20 cellular contexts compared by ENCODE assay signal in genomic region chr19:52230685-52231084, GRCh38. TPM values are rescaled to one million over a fixed set of nuclear protein-coding genes. Genes with fewer than 3 reads are reported as not detected.
DNase-seq lines count a peak whose midpoint lies in the region; ATAC-seq and TF ChIP-seq lines count a peak whose summit lies in the region.
"Had no signal": no experiment of that assay in that cellular context is flagged by ENCODE, and none has a peak within 500 bp of the region (broad histone marks: within the 10 kb centered on the region; RNA-seq: fewer than 3 reads in every experiment).

No MANE protein-coding gene starts in this region.

- H3K4me3 Mint-ChIP-seq in T-cell (no peak overlapping the region), glutamatergic neuron (ENCODE audit: unreplicated experiment) (no peak overlapping the region)
- no peak overlapping the region for H3K4me3 Mint-ChIP-seq in stimulated activated naive CD8-positive, alpha-beta T cell treated with anti-CD3 and anti-CD28 coated beads, Interleukin-15, Interleukin-2, amounts not matched to agents 100 ng/mL and 50 ng/mL, for 24 hours
- H3K4me3 Mint-ChIP-seq: nephron had no signal

- ATAC-seq in left cardiac atrium (no peak), T-cell (replicated peaks in 1 of 4) (peak in 1 of 4 experiments; percentile 5), GM19035 (IDR thresholded peaks at IDR 0.05; ENCODE audit: unreplicated experiment) (no peak)

- POLR2A ChIA-PET in T-cell (lab: Charles Lee), result no interaction called here

- CTCF ChIA-PET in T-cell (lab: Charles Lee), result no interaction called here

- no peaks in the 10 kb centered on the region for H3K9me3 Mint-ChIP-seq in T-cell
- peaks cover 3% of the 10 kb centered on the region for H3K9me3 Mint-ChIP-seq in glutamatergic neuron (ENCODE audit: unreplicated experiment)
- H3K9me3 Mint-ChIP-seq in stimulated activated naive CD8-positive, alpha-beta T cell treated with anti-CD3 and anti-CD28 coated beads, Interleukin-15, Interleukin-2, amounts not matched to agents 100 ng/mL and 50 ng/mL, for 24 hours, result no peaks in the 10 kb centered on the region
- H3K9me3 Mint-ChIP-seq: nephron had no signal

- TF ChIP-seq CTCF in cardiac muscle cell (IDR thresholded peaks at IDR 0.05; ENCODE audit: low read depth, low read length) (no peak), glutamatergic neuron (IDR thresholded peaks at IDR 0.05; ENCODE audit: partially characterized antibody, unreplicated experiment) (no peak)

- H3K4me3 ChIP-seq in cardiac muscle cell, result no peak overlapping the region
- H3K4me3 ChIP-seq: heart left ventricle, lung had no signal

- H3K4me1 ChIP-seq in cardiac muscle cell (ENCODE audit: low read depth), result no peaks in the 10 kb centered on the region
- H3K4me1 ChIP-seq: heart left ventricle had no signal

- H3K36me3 Mint-ChIP-seq in T-cell (peaks cover 20% of the 10 kb centered on the region), glutamatergic neuron (ENCODE audit: unreplicated experiment) (peaks cover 13% of the 10 kb centered on the region)
- H3K36me3 Mint-ChIP-seq in stimulated activated naive CD8-positive, alpha-beta T cell treated with anti-CD3 and anti-CD28 coated beads, Interleukin-15, Interleukin-2, amounts not matched to agents 100 ng/mL and 50 ng/mL, for 24 hours (ENCODE audit: low read depth), result peaks cover 43% of the 10 kb centered on the region

- intact Hi-C loops in left cardiac atrium (cut with DNase I), result no loop called here

- no peak for DNase-seq in cardiac muscle cell (ENCODE audit: low read depth in 1 of 2, low spot score in 1 of 2)
- DNase-seq in left cardiac atrium, result no peak
- DNase-seq in T-cell, result no peak
- no peak for DNase-seq in glutamatergic neuron
- DNase-seq in T1000 (lab: John Stamatoyannopoulos, UW), result no peak
- DNase-seq in occipital lobe (lab: John Stamatoyannopoulos, UW), result no peak
- DNase-seq: activated CD4-positive, alpha-beta T cell treated with anti-CD3 and anti-CD28 coated beads for 1 hour; activated CD8-positive, alpha-beta memory T cell treated with anti-CD3 and anti-CD28 coated beads, Interleukin-2, amount 50 U/mL, for 4 hours; GOT3; NCI-H1105 treated with DMSO at 0.1 percent for 48 hours; NCI-H524; RPMI8226; SK-N-SH; stimulated activated CD4-positive, alpha-beta T cell treated with anti-CD3 and anti-CD28 coated beads, Interleukin-4, amount 100 ng/mL, for 4 hours; T-helper 9 cell had no signal

- H3K36me3 ChIP-seq in cardiac muscle cell, result peaks cover 19% of the 10 kb centered on the region

- H3K27me3 ChIP-seq in cardiac muscle cell, result no peaks in the 10 kb centered on the region
- H3K27me3 ChIP-seq: heart left ventricle had no signal

- H3K27ac Mint-ChIP-seq in T-cell, result peak overlapping the region; percentile 24 to 48
- peak overlapping the region; percentile 24 for H3K27ac Mint-ChIP-seq in glutamatergic neuron (ENCODE audit: unreplicated experiment)
- H3K27ac Mint-ChIP-seq in stimulated activated naive CD8-positive, alpha-beta T cell treated with anti-CD3 and anti-CD28 coated beads, Interleukin-15, Interleukin-2, amounts not matched to agents 100 ng/mL and 50 ng/mL, for 24 hours, result peak overlapping the region; percentile 57
- H3K27ac Mint-ChIP-seq: nephron had no signal

- no peaks in the 10 kb centered on the region for H3K27me3 Mint-ChIP-seq in T-cell
- H3K27me3 Mint-ChIP-seq in glutamatergic neuron (ENCODE audit: unreplicated experiment), result peaks cover 2% of the 10 kb centered on the region
- H3K27me3 Mint-ChIP-seq in stimulated activated naive CD8-positive, alpha-beta T cell treated with anti-CD3 and anti-CD28 coated beads, Interleukin-15, Interleukin-2, amounts not matched to agents 100 ng/mL and 50 ng/mL, for 24 hours, result no peaks in the 10 kb centered on the region

- H3K4me1 Mint-ChIP-seq in T-cell, result no peaks in the 10 kb centered on the region
- H3K4me1 Mint-ChIP-seq in glutamatergic neuron (ENCODE audit: low read depth, unreplicated experiment), result peaks cover 4% of the 10 kb centered on the region
- peaks cover 20% of the 10 kb centered on the region for H3K4me1 Mint-ChIP-seq in stimulated activated naive CD8-positive, alpha-beta T cell treated with anti-CD3 and anti-CD28 coated beads, Interleukin-15, Interleukin-2, amounts not matched to agents 100 ng/mL and 50 ng/mL, for 24 hours (ENCODE audit: low read depth)
- H3K4me1 Mint-ChIP-seq: nephron had no signal

- H3K27ac ChIP-seq in cardiac muscle cell, result peak overlapping the region; percentile 72
- H3K27ac ChIP-seq: heart left ventricle had no signal

- no peaks in the 10 kb centered on the region for H3K9me3 ChIP-seq in cardiac muscle cell (ENCODE audit: low read depth)
- H3K9me3 ChIP-seq: heart left ventricle, SK-N-SH had no signal

RNA-seq across cellular contexts. Expression of gene ZNF766, which starts 38.7 kb away (rescaled TPM):
- total RNA-seq in cardiac muscle cell (8.4 and 10.9 TPM in 2 replicates), left cardiac atrium (10 to 100 TPM; 12.5 to 14.1 TPM), T-cell (10 to 100 TPM; 40.3 to 46.6 (median 42.0) TPM), glutamatergic neuron (ENCODE audit: unreplicated experiment) (29.9 TPM), occipital lobe (19.8 TPM)
- polyA plus RNA-seq in cardiac muscle cell, result 26.5 and 27.9 TPM in 2 replicates

RNA-seq across cellular contexts. Expression of gene PPP2R1A, which starts 40.8 kb away (rescaled TPM):
- total RNA-seq in cardiac muscle cell, result 641 and 821 TPM in 2 replicates
- 724 and 813 TPM in 2 replicates for polyA plus RNA-seq in cardiac muscle cell
- total RNA-seq in left cardiac atrium, result 100 to 1,000 TPM; 276 to 389 TPM
- 100 to 1,000 TPM; 177 to 203 (median 191) TPM for total RNA-seq in T-cell
- 311 TPM for total RNA-seq in glutamatergic neuron (ENCODE audit: unreplicated experiment)
- total RNA-seq in occipital lobe, result 255 TPM

RNA-seq across cellular contexts. Expression of gene ZNF836, which starts 59.3 kb away (rescaled TPM):
- 9.4 and 13.1 TPM in 2 replicates for total RNA-seq in cardiac muscle cell
- polyA plus RNA-seq in cardiac muscle cell, result 7.3 and 10.8 TPM in 2 replicates
- 10 to 100 TPM in 1 of 2 donors, 1 to 10 TPM in 1; 8.9 to 10.5 TPM for total RNA-seq in left cardiac atrium
- total RNA-seq in T-cell, result 10 to 100 TPM; 27.6 to 43.9 (median 35.0) TPM
- total RNA-seq in glutamatergic neuron (ENCODE audit: unreplicated experiment), result 29.7 TPM
- total RNA-seq in occipital lobe, result 48.5 TPM
